ENCODE assay signal across 1 cellular context in genomic region chr12:66169221-66170170, GRCh38.
TF ChIP-seq lines count a peak whose summit lies in the region.

A gene with protein sequence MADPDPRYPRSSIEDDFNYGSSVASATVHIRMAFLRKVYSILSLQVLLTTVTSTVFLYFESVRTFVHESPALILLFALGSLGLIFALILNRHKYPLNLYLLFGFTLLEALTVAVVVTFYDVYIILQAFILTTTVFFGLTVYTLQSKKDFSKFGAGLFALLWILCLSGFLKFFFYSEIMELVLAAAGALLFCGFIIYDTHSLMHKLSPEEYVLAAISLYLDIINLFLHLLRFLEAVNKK (minus strand): TSS chr12:66169996. CDS start chr12:66169951, 45 bp downstream.

TF ChIP-seq in HepG2, 621 proteins besides CTCF, POLR2A, EP300 and RAD21 (continued from another document and continues in another):
- TF ChIP-seq ZBTB33 (CRISPR knock-in tag; IDR thresholded peaks at IDR 0.05) = peak; percentile 27; the same call in 1 of the 2 replicates
- peak; percentile 93 for TF ChIP-seq ZSCAN31 (CRISPR knock-in tag; IDR thresholded peaks at IDR 0.05; ENCODE audit: low read depth)
- no peak for TF ChIP-seq EHMT2 (IDR thresholded peaks at IDR 0.05; ENCODE audit: borderline replicate concordance, low read depth, low read length)
- TF ChIP-seq ZNF205 (CRISPR knock-in tag; IDR thresholded peaks at IDR 0.05) = no peak
- peak; percentile 62; the same call in 1 of the 2 replicates for TF ChIP-seq ZC3H13 (CRISPR knock-in tag; IDR thresholded peaks at IDR 0.05)
- peak; percentile 96 for TF ChIP-seq ELF1 (CRISPR knock-in tag; IDR thresholded peaks at IDR 0.05)
- TF ChIP-seq MAF1 (CRISPR knock-in tag; IDR thresholded peaks at IDR 0.05; ENCODE audit: borderline replicate concordance) = no peak; the same call in 1 of the 2 replicates
- TF ChIP-seq, protein P1, sequence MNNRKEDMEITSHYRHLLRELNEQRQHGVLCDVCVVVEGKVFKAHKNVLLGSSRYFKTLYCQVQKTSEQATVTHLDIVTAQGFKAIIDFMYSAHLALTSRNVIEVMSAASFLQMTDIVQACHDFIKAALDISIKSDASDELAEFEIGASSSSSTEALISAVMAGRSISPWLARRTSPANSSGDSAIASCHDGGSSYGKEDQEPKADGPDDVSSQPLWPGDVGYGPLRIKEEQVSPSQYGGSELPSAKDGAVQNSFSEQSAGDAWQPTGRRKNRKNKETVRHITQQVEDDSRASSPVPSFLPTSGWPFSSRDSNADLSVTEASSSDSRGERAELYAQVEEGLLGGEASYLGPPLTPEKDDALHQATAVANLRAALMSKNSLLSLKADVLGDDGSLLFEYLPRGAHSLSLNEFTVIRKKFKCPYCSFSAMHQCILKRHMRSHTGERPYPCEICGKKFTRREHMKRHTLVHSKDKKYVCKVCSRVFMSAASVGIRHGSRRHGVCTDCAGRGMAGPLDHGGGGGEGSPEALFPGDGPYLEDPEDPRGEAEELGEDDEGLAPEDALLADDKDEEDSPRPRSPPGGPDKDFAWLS (CRISPR knock-in tag; IDR thresholded peaks at IDR 0.05; ENCODE audit: borderline replicate concordance) = peak; percentile 86; the same call in 1 of the 2 replicates
- TF ChIP-seq, protein P2, sequence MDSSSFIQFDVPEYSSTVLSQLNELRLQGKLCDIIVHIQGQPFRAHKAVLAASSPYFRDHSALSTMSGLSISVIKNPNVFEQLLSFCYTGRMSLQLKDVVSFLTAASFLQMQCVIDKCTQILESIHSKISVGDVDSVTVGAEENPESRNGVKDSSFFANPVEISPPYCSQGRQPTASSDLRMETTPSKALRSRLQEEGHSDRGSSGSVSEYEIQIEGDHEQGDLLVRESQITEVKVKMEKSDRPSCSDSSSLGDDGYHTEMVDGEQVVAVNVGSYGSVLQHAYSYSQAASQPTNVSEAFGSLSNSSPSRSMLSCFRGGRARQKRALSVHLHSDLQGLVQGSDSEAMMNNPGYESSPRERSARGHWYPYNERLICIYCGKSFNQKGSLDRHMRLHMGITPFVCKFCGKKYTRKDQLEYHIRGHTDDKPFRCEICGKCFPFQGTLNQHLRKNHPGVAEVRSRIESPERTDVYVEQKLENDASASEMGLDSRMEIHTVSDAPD (CRISPR knock-in tag; IDR thresholded peaks at IDR 0.05) = no peak; the same call in 1 of the 2 replicates
- peak; percentile 92 for TF ChIP-seq ZNF343 (CRISPR knock-in tag; IDR thresholded peaks at IDR 0.05)
- no peak for TF ChIP-seq ZC3H4 (CRISPR knock-in tag; IDR thresholded peaks at IDR 0.05; ENCODE audit: borderline replicate concordance)
- no peak for TF ChIP-seq SMARCC2 (IDR thresholded peaks at IDR 0.05)
- no peak; the same call in 1 of the 2 replicates for TF ChIP-seq ZMAT3 (CRISPR knock-in tag; conservative IDR thresholded peaks at IDR 0.05)
- no peak; the same call in 1 of the 2 replicates for TF ChIP-seq MXD4 (CRISPR knock-in tag; IDR thresholded peaks at IDR 0.05)
- TF ChIP-seq ZBTB39 (CRISPR knock-in tag; IDR thresholded peaks at IDR 0.05) = no peak; the same call in 1 of the 2 replicates
- no peak; the same call in 1 of the 2 replicates for TF ChIP-seq RNF219 (CRISPR knock-in tag; IDR thresholded peaks at IDR 0.05)
- peak; percentile 91 for TF ChIP-seq PHF20 (CRISPR knock-in tag; IDR thresholded peaks at IDR 0.05)
- TF ChIP-seq ZNF557 (CRISPR knock-in tag; IDR thresholded peaks at IDR 0.05) = no peak
- TF ChIP-seq SMC3 (IDR thresholded peaks at IDR 0.05; ENCODE audit: low read length) = no peak
- no peak for TF ChIP-seq ZFP36 (IDR thresholded peaks at IDR 0.05; ENCODE audit: borderline replicate concordance, low read depth, low read length, partially characterized antibody)
- TF ChIP-seq, protein P3, sequence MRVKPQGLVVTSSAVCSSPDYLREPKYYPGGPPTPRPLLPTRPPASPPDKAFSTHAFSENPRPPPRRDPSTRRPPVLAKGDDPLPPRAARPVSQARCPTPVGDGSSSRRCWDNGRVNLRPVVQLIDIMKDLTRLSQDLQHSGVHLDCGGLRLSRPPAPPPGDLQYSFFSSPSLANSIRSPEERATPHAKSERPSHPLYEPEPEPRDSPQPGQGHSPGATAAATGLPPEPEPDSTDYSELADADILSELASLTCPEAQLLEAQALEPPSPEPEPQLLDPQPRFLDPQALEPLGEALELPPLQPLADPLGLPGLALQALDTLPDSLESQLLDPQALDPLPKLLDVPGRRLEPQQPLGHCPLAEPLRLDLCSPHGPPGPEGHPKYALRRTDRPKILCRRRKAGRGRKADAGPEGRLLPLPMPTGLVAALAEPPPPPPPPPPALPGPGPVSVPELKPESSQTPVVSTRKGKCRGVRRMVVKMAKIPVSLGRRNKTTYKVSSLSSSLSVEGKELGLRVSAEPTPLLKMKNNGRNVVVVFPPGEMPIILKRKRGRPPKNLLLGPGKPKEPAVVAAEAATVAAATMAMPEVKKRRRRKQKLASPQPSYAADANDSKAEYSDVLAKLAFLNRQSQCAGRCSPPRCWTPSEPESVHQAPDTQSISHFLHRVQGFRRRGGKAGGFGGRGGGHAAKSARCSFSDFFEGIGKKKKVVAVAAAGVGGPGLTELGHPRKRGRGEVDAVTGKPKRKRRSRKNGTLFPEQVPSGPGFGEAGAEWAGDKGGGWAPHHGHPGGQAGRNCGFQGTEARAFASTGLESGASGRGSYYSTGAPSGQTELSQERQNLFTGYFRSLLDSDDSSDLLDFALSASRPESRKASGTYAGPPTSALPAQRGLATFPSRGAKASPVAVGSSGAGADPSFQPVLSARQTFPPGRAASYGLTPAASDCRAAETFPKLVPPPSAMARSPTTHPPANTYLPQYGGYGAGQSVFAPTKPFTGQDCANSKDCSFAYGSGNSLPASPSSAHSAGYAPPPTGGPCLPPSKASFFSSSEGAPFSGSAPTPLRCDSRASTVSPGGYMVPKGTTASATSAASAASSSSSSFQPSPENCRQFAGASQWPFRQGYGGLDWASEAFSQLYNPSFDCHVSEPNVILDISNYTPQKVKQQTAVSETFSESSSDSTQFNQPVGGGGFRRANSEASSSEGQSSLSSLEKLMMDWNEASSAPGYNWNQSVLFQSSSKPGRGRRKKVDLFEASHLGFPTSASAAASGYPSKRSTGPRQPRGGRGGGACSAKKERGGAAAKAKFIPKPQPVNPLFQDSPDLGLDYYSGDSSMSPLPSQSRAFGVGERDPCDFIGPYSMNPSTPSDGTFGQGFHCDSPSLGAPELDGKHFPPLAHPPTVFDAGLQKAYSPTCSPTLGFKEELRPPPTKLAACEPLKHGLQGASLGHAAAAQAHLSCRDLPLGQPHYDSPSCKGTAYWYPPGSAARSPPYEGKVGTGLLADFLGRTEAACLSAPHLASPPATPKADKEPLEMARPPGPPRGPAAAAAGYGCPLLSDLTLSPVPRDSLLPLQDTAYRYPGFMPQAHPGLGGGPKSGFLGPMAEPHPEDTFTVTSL (CRISPR knock-in tag; IDR thresholded peaks at IDR 0.05; ENCODE audit: borderline replicate concordance) = 0 out of 2 replicates have a peak, but pooled peaks have one; percentile 18
- TF ChIP-seq ISX (CRISPR knock-in tag; conservative IDR thresholded peaks at IDR 0.05) = no peak
- no peak for TF ChIP-seq ZNF260 (CRISPR knock-in tag; IDR thresholded peaks at IDR 0.05; ENCODE audit: borderline replicate concordance, low read depth)
- 0 out of 2 replicates have a peak, but pooled peaks have one; percentile 57 for TF ChIP-seq DMTF1 (CRISPR knock-in tag; IDR thresholded peaks at IDR 0.05)
- no peak for TF ChIP-seq SP1 (IDR thresholded peaks at IDR 0.05)
- no peak; the same call in 1 of the 2 replicates for TF ChIP-seq SP1 (CRISPR knock-in tag; IDR thresholded peaks at IDR 0.05)
- TF ChIP-seq MIXL1 (CRISPR knock-in tag; IDR thresholded peaks at IDR 0.05) = 0 out of 2 replicates have a peak, but pooled peaks have one; percentile 15
- TF ChIP-seq KAT7 (CRISPR knock-in tag; IDR thresholded peaks at IDR 0.05; ENCODE audit: borderline replicate concordance) = peak; percentile 85
- TF ChIP-seq ZNF510 (CRISPR knock-in tag; IDR thresholded peaks at IDR 0.05; ENCODE audit: low read depth) = peak; percentile 82
- no peak for TF ChIP-seq CCDC6 (CRISPR knock-in tag; IDR thresholded peaks at IDR 0.05)
- TF ChIP-seq THAP9 (CRISPR knock-in tag; IDR thresholded peaks at IDR 0.05; ENCODE audit: borderline replicate concordance) = peak; percentile 88; the same call in 1 of the 2 replicates
- peak; percentile 58; the same call in 1 of the 2 replicates for TF ChIP-seq ZNF552 (CRISPR knock-in tag; IDR thresholded peaks at IDR 0.05; ENCODE audit: borderline replicate concordance)
- no peak for TF ChIP-seq SRSF9 (IDR thresholded peaks at IDR 0.05; ENCODE audit: borderline replicate concordance, insufficient read depth, low read depth, low read length, poor library complexity, severe bottlenecking)
